Comparison of ENCODE assay signal across 1 cellular context in the genomic region with DNA sequence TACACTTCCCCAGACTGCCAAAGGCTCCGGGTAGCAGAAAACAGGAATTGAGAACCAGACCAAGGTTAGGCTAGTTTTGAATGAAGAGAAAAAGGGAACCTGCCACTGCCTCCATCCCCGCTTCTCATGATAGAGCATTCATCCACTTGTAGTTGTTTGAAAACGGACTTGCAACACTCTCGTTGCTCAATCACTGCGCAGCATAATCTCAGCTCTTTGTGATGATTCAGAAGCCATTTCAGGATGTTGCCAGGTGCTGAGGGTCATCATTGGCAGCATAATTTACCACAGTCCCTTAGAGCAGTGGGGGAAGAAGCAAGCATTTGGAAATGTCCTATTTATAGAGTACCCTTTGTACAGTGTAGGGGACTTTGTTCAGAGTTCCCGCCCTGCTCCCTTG.
A peak's percentile ranks its signal among the peaks of the same experiment; 100 is the strongest.
TF ChIP-seq lines count a peak whose summit lies in the region.

No MANE protein-coding gene starts in this region.

TF ChIP-seq in HepG2, 621 proteins besides CTCF, POLR2A, EP300 and RAD21 (continued from another document and continues in another):
- no peak for TF ChIP-seq HMGXB3 (CRISPR knock-in tag; IDR thresholded peaks at IDR 0.05; ENCODE audit: borderline replicate concordance)
- TF ChIP-seq PHF20 (CRISPR knock-in tag; IDR thresholded peaks at IDR 0.05), result no peak
- no peak for TF ChIP-seq ETS1 (CRISPR knock-in tag; IDR thresholded peaks at IDR 0.05)
- no peak for TF ChIP-seq BHLHE40 (IDR thresholded peaks at IDR 0.05; ENCODE audit: low read length)
- TF ChIP-seq HNF1A (IDR thresholded peaks at IDR 0.05; ENCODE audit: low read depth), result no peak
- TF ChIP-seq HNF1A (CRISPR knock-in tag; IDR thresholded peaks at IDR 0.05; ENCODE audit: borderline replicate concordance), result no peak
- peak; percentile 94 for TF ChIP-seq FOSL2 (CRISPR knock-in tag; IDR thresholded peaks at IDR 0.05)
- no peak for TF ChIP-seq XRCC5 (optimal IDR thresholded peaks at IDR 0.05; ENCODE audit: low read length)
- TF ChIP-seq, protein P1, sequence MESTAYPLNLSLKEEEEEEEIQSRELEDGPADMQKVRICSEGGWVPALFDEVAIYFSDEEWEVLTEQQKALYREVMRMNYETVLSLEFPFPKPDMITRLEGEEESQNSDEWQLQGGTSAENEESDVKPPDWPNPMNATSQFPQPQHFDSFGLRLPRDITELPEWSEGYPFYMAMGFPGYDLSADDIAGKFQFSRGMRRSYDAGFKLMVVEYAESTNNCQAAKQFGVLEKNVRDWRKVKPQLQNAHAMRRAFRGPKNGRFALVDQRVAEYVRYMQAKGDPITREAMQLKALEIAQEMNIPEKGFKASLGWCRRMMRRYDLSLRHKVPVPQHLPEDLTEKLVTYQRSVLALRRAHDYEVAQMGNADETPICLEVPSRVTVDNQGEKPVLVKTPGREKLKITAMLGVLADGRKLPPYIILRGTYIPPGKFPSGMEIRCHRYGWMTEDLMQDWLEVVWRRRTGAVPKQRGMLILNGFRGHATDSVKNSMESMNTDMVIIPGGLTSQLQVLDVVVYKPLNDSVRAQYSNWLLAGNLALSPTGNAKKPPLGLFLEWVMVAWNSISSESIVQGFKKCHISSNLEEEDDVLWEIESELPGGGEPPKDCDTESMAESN (CRISPR knock-in tag; conservative IDR thresholded peaks at IDR 0.05), result no peak
- TF ChIP-seq, protein P2, sequence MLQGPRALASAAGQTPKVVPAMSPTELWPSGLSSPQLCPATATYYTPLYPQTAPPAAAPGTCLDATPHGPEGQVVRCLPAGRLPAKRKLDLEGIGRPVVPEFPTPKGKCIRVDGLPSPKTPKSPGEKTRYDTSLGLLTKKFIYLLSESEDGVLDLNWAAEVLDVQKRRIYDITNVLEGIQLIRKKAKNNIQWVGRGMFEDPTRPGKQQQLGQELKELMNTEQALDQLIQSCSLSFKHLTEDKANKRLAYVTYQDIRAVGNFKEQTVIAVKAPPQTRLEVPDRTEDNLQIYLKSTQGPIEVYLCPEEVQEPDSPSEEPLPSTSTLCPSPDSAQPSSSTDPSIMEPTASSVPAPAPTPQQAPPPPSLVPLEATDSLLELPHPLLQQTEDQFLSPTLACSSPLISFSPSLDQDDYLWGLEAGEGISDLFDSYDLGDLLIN (CRISPR knock-in tag; IDR thresholded peaks at IDR 0.05; ENCODE audit: borderline replicate concordance), result no peak
- no peak for TF ChIP-seq BRD4 (CRISPR knock-in tag; IDR thresholded peaks at IDR 0.05)
- no peak for TF ChIP-seq ATF7 (IDR thresholded peaks at IDR 0.05)
- TF ChIP-seq ATF7 (CRISPR knock-in tag; IDR thresholded peaks at IDR 0.05), result no peak
- TF ChIP-seq SP5 (CRISPR knock-in tag; IDR thresholded peaks at IDR 0.05; ENCODE audit: borderline replicate concordance, low read depth), result no peak
- no peak for TF ChIP-seq ZBTB1 (CRISPR knock-in tag; IDR thresholded peaks at IDR 0.05; ENCODE audit: borderline replicate concordance)
- no peak for TF ChIP-seq CBFB (CRISPR knock-in tag; IDR thresholded peaks at IDR 0.05)
- TF ChIP-seq HMG20A (CRISPR knock-in tag; IDR thresholded peaks at IDR 0.05; ENCODE audit: borderline replicate concordance), result no peak
- no peak for TF ChIP-seq NFIC (IDR thresholded peaks at IDR 0.05; ENCODE audit: low read length)
- no peak for TF ChIP-seq NFKB2 (CRISPR knock-in tag; IDR thresholded peaks at IDR 0.05; ENCODE audit: borderline replicate concordance)
- no peak for TF ChIP-seq ZNF607 (CRISPR knock-in tag; IDR thresholded peaks at IDR 0.05; ENCODE audit: borderline replicate concordance)
- TF ChIP-seq KLF6 (CRISPR knock-in tag; IDR thresholded peaks at IDR 0.05), result no peak
- TF ChIP-seq, protein P3, sequence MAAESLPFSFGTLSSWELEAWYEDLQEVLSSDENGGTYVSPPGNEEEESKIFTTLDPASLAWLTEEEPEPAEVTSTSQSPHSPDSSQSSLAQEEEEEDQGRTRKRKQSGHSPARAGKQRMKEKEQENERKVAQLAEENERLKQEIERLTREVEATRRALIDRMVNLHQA (CRISPR knock-in tag; IDR thresholded peaks at IDR 0.05), result no peak
- no peak for TF ChIP-seq RELA (CRISPR knock-in tag; IDR thresholded peaks at IDR 0.05)
- no peak for TF ChIP-seq MAFG (CRISPR knock-in tag; IDR thresholded peaks at IDR 0.05)
- TF ChIP-seq MYPOP (CRISPR knock-in tag; IDR thresholded peaks at IDR 0.05), result no peak
- TF ChIP-seq ZNF703 (CRISPR knock-in tag; IDR thresholded peaks at IDR 0.05; ENCODE audit: borderline replicate concordance), result no peak
- TF ChIP-seq THYN1 (CRISPR knock-in tag; IDR thresholded peaks at IDR 0.05; ENCODE audit: borderline replicate concordance, low read depth), result no peak
- TF ChIP-seq TP53 (CRISPR knock-in tag; conservative IDR thresholded peaks at IDR 0.05), result no peak
- no peak for TF ChIP-seq ZNF33A (CRISPR knock-in tag; IDR thresholded peaks at IDR 0.05; ENCODE audit: borderline replicate concordance)
- TF ChIP-seq KLF15 (CRISPR knock-in tag; IDR thresholded peaks at IDR 0.05; ENCODE audit: borderline replicate concordance), result no peak
- no peak for TF ChIP-seq ZNF589 (CRISPR knock-in tag; conservative IDR thresholded peaks at IDR 0.05)
- TF ChIP-seq ZNF75D (CRISPR knock-in tag; IDR thresholded peaks at IDR 0.05; ENCODE audit: borderline replicate concordance), result no peak
- no peak for TF ChIP-seq SRSF9 (IDR thresholded peaks at IDR 0.05; ENCODE audit: borderline replicate concordance, insufficient read depth, low read depth, low read length, poor library complexity, severe bottlenecking)
- TF ChIP-seq ZNF749 (CRISPR knock-in tag; IDR thresholded peaks at IDR 0.05; ENCODE audit: borderline replicate concordance), result no peak
- TF ChIP-seq PAWR (CRISPR knock-in tag; IDR thresholded peaks at IDR 0.05; ENCODE audit: borderline replicate concordance), result no peak
- TF ChIP-seq, protein P4, sequence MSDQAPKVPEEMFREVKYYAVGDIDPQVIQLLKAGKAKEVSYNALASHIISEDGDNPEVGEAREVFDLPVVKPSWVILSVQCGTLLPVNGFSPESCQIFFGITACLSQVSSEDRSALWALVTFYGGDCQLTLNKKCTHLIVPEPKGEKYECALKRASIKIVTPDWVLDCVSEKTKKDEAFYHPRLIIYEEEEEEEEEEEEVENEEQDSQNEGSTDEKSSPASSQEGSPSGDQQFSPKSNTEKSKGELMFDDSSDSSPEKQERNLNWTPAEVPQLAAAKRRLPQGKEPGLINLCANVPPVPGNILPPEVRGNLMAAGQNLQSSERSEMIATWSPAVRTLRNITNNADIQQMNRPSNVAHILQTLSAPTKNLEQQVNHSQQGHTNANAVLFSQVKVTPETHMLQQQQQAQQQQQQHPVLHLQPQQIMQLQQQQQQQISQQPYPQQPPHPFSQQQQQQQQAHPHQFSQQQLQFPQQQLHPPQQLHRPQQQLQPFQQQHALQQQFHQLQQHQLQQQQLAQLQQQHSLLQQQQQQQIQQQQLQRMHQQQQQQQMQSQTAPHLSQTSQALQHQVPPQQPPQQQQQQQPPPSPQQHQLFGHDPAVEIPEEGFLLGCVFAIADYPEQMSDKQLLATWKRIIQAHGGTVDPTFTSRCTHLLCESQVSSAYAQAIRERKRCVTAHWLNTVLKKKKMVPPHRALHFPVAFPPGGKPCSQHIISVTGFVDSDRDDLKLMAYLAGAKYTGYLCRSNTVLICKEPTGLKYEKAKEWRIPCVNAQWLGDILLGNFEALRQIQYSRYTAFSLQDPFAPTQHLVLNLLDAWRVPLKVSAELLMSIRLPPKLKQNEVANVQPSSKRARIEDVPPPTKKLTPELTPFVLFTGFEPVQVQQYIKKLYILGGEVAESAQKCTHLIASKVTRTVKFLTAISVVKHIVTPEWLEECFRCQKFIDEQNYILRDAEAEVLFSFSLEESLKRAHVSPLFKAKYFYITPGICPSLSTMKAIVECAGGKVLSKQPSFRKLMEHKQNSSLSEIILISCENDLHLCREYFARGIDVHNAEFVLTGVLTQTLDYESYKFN (CRISPR knock-in tag; conservative IDR thresholded peaks at IDR 0.05), result no peak
- TF ChIP-seq NR2F6 (IDR thresholded peaks at IDR 0.05), result no peak
- TF ChIP-seq NR2F6 (CRISPR knock-in tag; IDR thresholded peaks at IDR 0.05), result no peak
- TF ChIP-seq, protein P5, sequence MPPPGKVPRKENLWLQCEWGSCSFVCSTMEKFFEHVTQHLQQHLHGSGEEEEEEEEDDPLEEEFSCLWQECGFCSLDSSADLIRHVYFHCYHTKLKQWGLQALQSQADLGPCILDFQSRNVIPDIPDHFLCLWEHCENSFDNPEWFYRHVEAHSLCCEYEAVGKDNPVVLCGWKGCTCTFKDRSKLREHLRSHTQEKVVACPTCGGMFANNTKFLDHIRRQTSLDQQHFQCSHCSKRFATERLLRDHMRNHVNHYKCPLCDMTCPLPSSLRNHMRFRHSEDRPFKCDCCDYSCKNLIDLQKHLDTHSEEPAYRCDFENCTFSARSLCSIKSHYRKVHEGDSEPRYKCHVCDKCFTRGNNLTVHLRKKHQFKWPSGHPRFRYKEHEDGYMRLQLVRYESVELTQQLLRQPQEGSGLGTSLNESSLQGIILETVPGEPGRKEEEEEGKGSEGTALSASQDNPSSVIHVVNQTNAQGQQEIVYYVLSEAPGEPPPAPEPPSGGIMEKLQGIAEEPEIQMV (CRISPR knock-in tag; IDR thresholded peaks at IDR 0.05; ENCODE audit: low read depth), result no peak
- no peak for TF ChIP-seq ZKSCAN1 (IDR thresholded peaks at IDR 0.05; ENCODE audit: low read length)
